In the genomic region with DNA sequence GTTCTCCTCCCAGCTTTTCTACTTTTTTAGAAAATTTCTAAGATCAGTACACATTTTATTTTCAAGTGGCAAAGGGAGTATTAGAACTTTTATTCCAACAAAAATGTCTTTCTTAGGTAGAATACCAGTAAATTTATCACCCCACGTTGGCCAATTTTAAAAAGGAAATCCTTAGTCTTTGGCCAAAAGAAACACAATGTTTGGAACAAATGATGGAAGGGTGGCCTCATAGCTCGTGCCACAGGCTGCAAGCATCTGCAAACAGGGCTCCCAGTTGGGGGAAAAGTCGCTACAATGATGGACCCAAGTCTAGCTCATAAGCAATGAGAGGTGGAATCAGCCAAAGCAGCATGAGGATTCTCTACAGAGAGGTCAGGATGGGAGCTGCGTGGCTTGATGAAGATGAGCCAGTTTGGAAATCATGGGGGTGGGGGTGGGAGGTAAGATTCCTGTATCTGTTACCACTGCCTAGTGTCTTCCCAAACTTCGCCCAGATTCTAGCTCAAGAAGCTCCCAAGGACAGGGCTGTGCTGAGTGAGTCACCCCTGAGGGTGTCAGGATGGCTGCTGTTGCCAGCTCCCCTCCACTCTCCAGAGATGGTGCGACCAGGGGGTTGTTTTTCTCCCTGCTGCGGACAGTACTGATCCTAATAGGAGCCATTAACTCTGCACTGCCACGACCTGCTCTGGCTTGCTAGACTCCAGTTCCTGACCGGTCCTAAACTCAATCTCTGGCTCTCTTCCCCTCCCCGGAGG, we compare ENCODE assay signal across 1 cellular context.
A peak's percentile ranks its signal among the peaks of the same experiment; 100 is the strongest.
TF ChIP-seq lines count a peak whose summit lies in the region.

No MANE protein-coding gene starts in this region.

TF ChIP-seq in IMR-90, 13 proteins besides CTCF, POLR2A, EP300 and RAD21:
- TF ChIP-seq RCOR1 (IDR thresholded peaks at IDR 0.05; ENCODE audit: insufficient replicate concordance, low read length) (no peak), FOS (IDR thresholded peaks at IDR 0.05; ENCODE audit: low read depth, low read length) (0 out of 2 replicates have a peak, but pooled peaks have one; percentile 4), BHLHE40 (IDR thresholded peaks at IDR 0.05; ENCODE audit: low read depth, low read length) (no peak), RFX5 (IDR thresholded peaks at IDR 0.05; ENCODE audit: low read depth, low read length) (no peak), MAFK (IDR thresholded peaks at IDR 0.05; ENCODE audit: low read depth, low read length) (no peak), NFE2L2 (IDR thresholded peaks at IDR 0.05; ENCODE audit: low read depth, low read length) (no peak)
